In genomic region chr20:64049887-64050260, GRCh38 we compare ENCODE assay signal across 1 cellular context.
TF ChIP-seq lines count a peak whose summit lies in the region.

No MANE protein-coding gene starts in this region.

TF ChIP-seq in HepG2, 621 proteins besides CTCF, POLR2A, EP300 and RAD21 (continued from another document):
- TF ChIP-seq SNAPC4 (CRISPR knock-in tag; IDR thresholded peaks at IDR 0.05) (0 out of 2 replicates have a peak, but pooled peaks have one; percentile 27), ZNF333 (CRISPR knock-in tag; IDR thresholded peaks at IDR 0.05; ENCODE audit: borderline replicate concordance) (0 out of 2 replicates have a peak, but pooled peaks have one; percentile 36), KLF15 (CRISPR knock-in tag; IDR thresholded peaks at IDR 0.05; ENCODE audit: borderline replicate concordance) (no peak), CSRNP2 (CRISPR knock-in tag; conservative IDR thresholded peaks at IDR 0.05; ENCODE audit: low read depth) (no peak), AFF4 (CRISPR knock-in tag; IDR thresholded peaks at IDR 0.05) (no peak), ZSCAN22 (CRISPR knock-in tag; IDR thresholded peaks at IDR 0.05) (no peak), ASH2L (IDR thresholded peaks at IDR 0.05; ENCODE audit: insufficient read length, low read depth, low read length) (no peak), ZSCAN25 (CRISPR knock-in tag; IDR thresholded peaks at IDR 0.05) (peak; percentile 12), REL (CRISPR knock-in tag; conservative IDR thresholded peaks at IDR 0.05) (no peak), ZNF543 (CRISPR knock-in tag; IDR thresholded peaks at IDR 0.05) (no peak), ATAD3A (CRISPR knock-in tag; IDR thresholded peaks at IDR 0.05) (no peak), ZFP36 (IDR thresholded peaks at IDR 0.05; ENCODE audit: borderline replicate concordance, low read depth, low read length, partially characterized antibody) (no peak), HNF1B (CRISPR knock-in tag; IDR thresholded peaks at IDR 0.05) (no peak), NCOR1 (IDR thresholded peaks at IDR 0.05; ENCODE audit: borderline replicate concordance, low read length) (no peak), SOX6 (IDR thresholded peaks at IDR 0.05) (no peak), SOX6 (CRISPR knock-in tag; IDR thresholded peaks at IDR 0.05) (0 out of 2 replicates have a peak, but pooled peaks have one; percentile 19), HNF1A (IDR thresholded peaks at IDR 0.05; ENCODE audit: low read depth) (no peak), HNF1A (CRISPR knock-in tag; IDR thresholded peaks at IDR 0.05; ENCODE audit: borderline replicate concordance) (peak; percentile 50; the same call in 1 of the 2 replicates), ZNF251 (CRISPR knock-in tag; IDR thresholded peaks at IDR 0.05) (peak; percentile 70; the same call in 1 of the 2 replicates), GATA4 (IDR thresholded peaks at IDR 0.05; ENCODE audit: borderline replicate concordance, low read depth) (0 out of 2 replicates have a peak, but pooled peaks have one; percentile 4), PAWR (CRISPR knock-in tag; IDR thresholded peaks at IDR 0.05; ENCODE audit: borderline replicate concordance) (0 out of 2 replicates have a peak, but pooled peaks have one; percentile 65), HIVEP1 (CRISPR knock-in tag; IDR thresholded peaks at IDR 0.05) (peak; percentile 62; the same call in 1 of the 2 replicates), CREM (IDR thresholded peaks at IDR 0.05) (no peak), CREM (CRISPR knock-in tag; IDR thresholded peaks at IDR 0.05) (no peak), EED (CRISPR knock-in tag; IDR thresholded peaks at IDR 0.05) (no peak), KMT2A (CRISPR knock-in tag; IDR thresholded peaks at IDR 0.05) (no peak), REPIN1 (CRISPR knock-in tag; IDR thresholded peaks at IDR 0.05; ENCODE audit: borderline replicate concordance, low read depth) (no peak), CHCHD3 (CRISPR knock-in tag; IDR thresholded peaks at IDR 0.05) (0 out of 2 replicates have a peak, but pooled peaks have one; percentile 66), ZNF34 (CRISPR knock-in tag; IDR thresholded peaks at IDR 0.05; ENCODE audit: borderline replicate concordance) (peak; percentile 77; the same call in 1 of the 2 replicates), ZNF776 (CRISPR knock-in tag; IDR thresholded peaks at IDR 0.05) (0 out of 2 replicates have a peak, but pooled peaks have one; percentile 69)
